Comparison of ENCODE assay signal across 17 cellular contexts in the genomic region with DNA sequence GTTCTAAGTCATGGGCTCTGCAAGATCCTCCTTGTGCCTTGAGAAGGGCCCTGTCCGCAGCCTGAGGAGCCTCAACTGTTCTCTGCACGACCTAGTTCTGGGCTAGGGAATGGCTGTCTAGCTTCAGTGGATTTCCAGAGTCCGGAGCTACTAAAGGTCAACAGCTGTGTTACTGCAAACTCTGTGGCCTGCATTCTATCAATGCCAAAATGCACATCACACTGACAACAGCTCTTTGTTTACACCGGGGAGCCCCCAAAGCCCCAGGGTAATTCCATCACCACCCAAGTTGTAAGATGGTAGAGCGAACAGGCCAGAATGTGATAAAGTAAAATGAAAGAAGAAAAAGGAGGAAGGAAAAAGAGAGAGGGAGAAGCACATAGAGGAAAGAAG.
DNase-seq lines count a peak whose midpoint lies in the region; ATAC-seq and TF ChIP-seq lines count a peak whose summit lies in the region.
"Had no signal": no experiment of that assay in that cellular context is flagged by ENCODE, and none has a peak within 500 bp of the region (broad histone marks: within the 10 kb centered on the region; RNA-seq: fewer than 3 reads in every experiment).

No MANE protein-coding gene starts in this region.

- POLR2A ChIA-PET in activated CD4-positive, alpha-beta memory T cell treated with anti-CD3 and anti-CD28 coated beads for 36 hours (lab: Charles Lee): interaction anchor here (0.6 kb wide), 1 partner anchor 95 kb away, joined by 3 read pairs; no protein-coding TSS in a partner anchor
- POLR2A ChIA-PET in activated CD4-positive, alpha-beta memory T cell treated with anti-CD3 and anti-CD28 coated beads, Interleukin-2, amount 10 ng/mL, durations not matched to agents 7 days and 5 days (lab: Charles Lee): interaction anchor here (0.6 kb wide), 1 partner anchor 28 kb away, joined by 3 read pairs; no protein-coding TSS in a partner anchor

- H3K27me3 Mint-ChIP-seq in activated CD4-positive, alpha-beta memory T cell treated with anti-CD3 and anti-CD28 coated beads for 36 hours: no peaks in the 10 kb centered on the region
- H3K27me3 Mint-ChIP-seq in activated CD4-positive, alpha-beta memory T cell treated with anti-CD3 and anti-CD28 coated beads, Interleukin-2, amount 10 ng/mL, durations not matched to agents 7 days and 5 days: no peaks in the 10 kb centered on the region

- H3K4me3 Mint-ChIP-seq in activated CD4-positive, alpha-beta memory T cell treated with anti-CD3 and anti-CD28 coated beads for 36 hours: no peak overlapping the region
- H3K4me3 Mint-ChIP-seq in activated CD4-positive, alpha-beta memory T cell treated with anti-CD3 and anti-CD28 coated beads, Interleukin-2, amount 10 ng/mL, durations not matched to agents 7 days and 5 days: no peak overlapping the region
- no peak overlapping the region for H3K4me3 Mint-ChIP-seq in stimulated activated effector memory CD8-positive, alpha-beta T cell treated with anti-CD3 and anti-CD28 coated beads, Interleukin-12 subunit alpha, Interleukin-12 subunit beta, amount 100 ng/mL, for 72 hours

- no peak for TF ChIP-seq POLR2A in lower leg skin (IDR thresholded peaks at IDR 0.05)

- no peak for DNase-seq in activated CD4-positive, alpha-beta memory T cell treated with anti-CD3 and anti-CD28 coated beads for 36 hours
- DNase-seq in activated CD4-positive, alpha-beta memory T cell treated with anti-CD3 and anti-CD28 coated beads, Interleukin-2, amount 10 ng/mL, durations not matched to agents 7 days and 5 days: no peak
- DNase-seq in epidermal melanocyte (ENCODE audit: insufficient read length, low spot score) (peak; percentile 41), NK-92 (lab: John Stamatoyannopoulos, UW; ENCODE audit: unreplicated experiment) (no peak), lower leg skin (ENCODE audit: low spot score in 2 of 2) (no peak)
- no peak for DNase-seq in stimulated activated effector memory CD8-positive, alpha-beta T cell treated with anti-CD3 and anti-CD28 coated beads, Interleukin-12 subunit alpha, Interleukin-12 subunit beta, amount 100 ng/mL, for 72 hours (ENCODE audit: low spot score in 2 of 2)
- DNase-seq: 8988T; activated naive CD4-positive, alpha-beta T cell; MG63; NCI-H1694; NCI-H345 had no signal

- peaks cover 21% of the 10 kb centered on the region for H3K4me1 Mint-ChIP-seq in activated CD4-positive, alpha-beta memory T cell treated with anti-CD3 and anti-CD28 coated beads for 36 hours (ENCODE audit: low read depth)
- H3K4me1 Mint-ChIP-seq in activated CD4-positive, alpha-beta memory T cell treated with anti-CD3 and anti-CD28 coated beads, Interleukin-2, amount 10 ng/mL, durations not matched to agents 7 days and 5 days: peaks cover 19% of the 10 kb centered on the region
- peaks cover 20% of the 10 kb centered on the region for H3K4me1 Mint-ChIP-seq in stimulated activated effector memory CD8-positive, alpha-beta T cell treated with anti-CD3 and anti-CD28 coated beads, Interleukin-12 subunit alpha, Interleukin-12 subunit beta, amount 100 ng/mL, for 72 hours

- peak overlapping the region; percentile 73 for H3K27ac Mint-ChIP-seq in activated CD4-positive, alpha-beta memory T cell treated with anti-CD3 and anti-CD28 coated beads for 36 hours
- no peak overlapping the region for H3K27ac Mint-ChIP-seq in activated CD4-positive, alpha-beta memory T cell treated with anti-CD3 and anti-CD28 coated beads, Interleukin-2, amount 10 ng/mL, durations not matched to agents 7 days and 5 days
- peak overlapping the region; percentile 80 for H3K27ac Mint-ChIP-seq in stimulated activated effector memory CD8-positive, alpha-beta T cell treated with anti-CD3 and anti-CD28 coated beads, Interleukin-12 subunit alpha, Interleukin-12 subunit beta, amount 100 ng/mL, for 72 hours
- H3K27ac Mint-ChIP-seq: progenitor cell of endocrine pancreas had no signal

- peak; percentile 8 for ATAC-seq in HG03135 (IDR thresholded peaks at IDR 0.05; ENCODE audit: unreplicated experiment)
- ATAC-seq in stimulated activated effector memory CD8-positive, alpha-beta T cell treated with anti-CD3 and anti-CD28 coated beads, Interleukin-12 subunit alpha, Interleukin-12 subunit beta, amount 100 ng/mL, for 72 hours: no peak
- no peak for ATAC-seq in GM18870 (IDR thresholded peaks at IDR 0.05; ENCODE audit: unreplicated experiment)
- ATAC-seq: left lobe of liver had no signal

- WGBS in lower leg skin, 2 donors: 67 to 74% methylated on average over 5 of the region's 5 CpGs

- no peak overlapping the region for H3K4me3 ChIP-seq in lower leg skin (ENCODE audit: low read depth, poor library complexity, severe bottlenecking)
- H3K4me3 ChIP-seq: ascending aorta, MG63, tibial nerve had no signal

- H3K36me3 Mint-ChIP-seq in activated CD4-positive, alpha-beta memory T cell treated with anti-CD3 and anti-CD28 coated beads for 36 hours: peaks cover 3% of the 10 kb centered on the region
- H3K36me3 Mint-ChIP-seq in activated CD4-positive, alpha-beta memory T cell treated with anti-CD3 and anti-CD28 coated beads, Interleukin-2, amount 10 ng/mL, durations not matched to agents 7 days and 5 days (ENCODE audit: low read depth): no peaks in the 10 kb centered on the region
- H3K36me3 Mint-ChIP-seq in stimulated activated effector memory CD8-positive, alpha-beta T cell treated with anti-CD3 and anti-CD28 coated beads, Interleukin-12 subunit alpha, Interleukin-12 subunit beta, amount 100 ng/mL, for 72 hours: no peaks in the 10 kb centered on the region

- TF ChIP-seq CTCF in lower leg skin (IDR thresholded peaks at IDR 0.05): no peak

- H3K9me3 Mint-ChIP-seq in activated CD4-positive, alpha-beta memory T cell treated with anti-CD3 and anti-CD28 coated beads for 36 hours: no peaks in the 10 kb centered on the region
- peaks cover 2% of the 10 kb centered on the region for H3K9me3 Mint-ChIP-seq in activated CD4-positive, alpha-beta memory T cell treated with anti-CD3 and anti-CD28 coated beads, Interleukin-2, amount 10 ng/mL, durations not matched to agents 7 days and 5 days
- H3K9me3 Mint-ChIP-seq in stimulated activated effector memory CD8-positive, alpha-beta T cell treated with anti-CD3 and anti-CD28 coated beads, Interleukin-12 subunit alpha, Interleukin-12 subunit beta, amount 100 ng/mL, for 72 hours: no peaks in the 10 kb centered on the region

- CTCF ChIA-PET in activated CD4-positive, alpha-beta memory T cell treated with anti-CD3 and anti-CD28 coated beads for 36 hours (lab: Charles Lee): no interaction called here
- CTCF ChIA-PET in activated CD4-positive, alpha-beta memory T cell treated with anti-CD3 and anti-CD28 coated beads, Interleukin-2, amount 10 ng/mL, durations not matched to agents 7 days and 5 days (lab: Charles Lee): no interaction called here

- intact Hi-C loops in activated CD4-positive, alpha-beta memory T cell treated with anti-CD3 and anti-CD28 coated beads for 36 hours (cut with micrococcal nuclease): no loop called here
- intact Hi-C loops in lower leg skin (cut with DNase I; ENCODE audit: low total_unique reads): no loop called here
